ENCODE assay signal across 8 cellular contexts in the genomic region with DNA sequence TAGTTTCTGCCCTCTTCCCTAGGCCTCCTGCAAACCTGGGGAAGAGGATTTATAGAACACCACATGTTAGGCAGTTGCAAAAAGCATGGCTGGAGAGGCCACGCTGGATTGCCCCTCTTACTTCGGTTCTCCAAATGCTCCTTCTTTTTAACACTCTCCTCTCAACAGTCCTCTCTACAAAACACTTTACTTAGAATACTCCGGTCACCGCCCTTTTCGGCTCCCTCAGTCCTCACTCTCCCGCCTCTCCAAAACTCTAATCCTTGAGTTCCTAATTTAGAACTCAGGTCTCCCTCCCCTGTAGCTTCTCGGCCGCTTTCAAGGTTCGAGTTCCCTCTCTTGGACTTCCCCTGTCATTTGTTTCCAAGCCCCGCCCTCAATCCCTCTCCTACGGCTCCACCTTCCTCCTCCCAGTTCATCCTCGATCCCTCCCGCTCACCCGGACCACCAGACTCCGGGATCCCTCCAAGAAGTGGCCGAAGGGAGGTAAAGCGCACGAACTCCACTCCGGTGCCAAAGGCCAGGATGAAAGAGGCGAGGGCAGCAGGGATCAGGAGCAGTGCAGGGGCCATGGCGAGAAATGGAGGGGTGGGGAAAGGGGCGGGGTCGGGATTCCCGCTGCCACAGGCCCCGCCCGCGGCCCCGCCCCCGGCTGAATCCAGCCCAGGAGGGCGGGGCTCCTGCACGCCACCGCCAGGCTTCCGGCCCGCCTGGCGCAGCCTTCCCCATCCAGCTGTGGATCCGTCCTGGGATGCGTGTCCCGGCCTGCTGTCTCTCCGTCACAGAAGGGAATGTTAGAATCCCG. TPM values are rescaled to one million over a fixed set of nuclear protein-coding genes. Genes with fewer than 3 reads are reported as not detected.
A peak's percentile ranks its signal among the peaks of the same experiment; 100 is the strongest.
DNase-seq lines count a peak whose midpoint lies in the region; ATAC-seq and TF ChIP-seq lines count a peak whose summit lies in the region.

A gene with protein sequence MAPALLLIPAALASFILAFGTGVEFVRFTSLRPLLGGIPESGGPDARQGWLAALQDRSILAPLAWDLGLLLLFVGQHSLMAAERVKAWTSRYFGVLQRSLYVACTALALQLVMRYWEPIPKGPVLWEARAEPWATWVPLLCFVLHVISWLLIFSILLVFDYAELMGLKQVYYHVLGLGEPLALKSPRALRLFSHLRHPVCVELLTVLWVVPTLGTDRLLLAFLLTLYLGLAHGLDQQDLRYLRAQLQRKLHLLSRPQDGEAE (minus strand): TSS at position 582 of the 805 bp plus-strand sequence. CDS start 10 bp downstream, at position 572.

- peaks cover 44% of the 10 kb centered on the region for H3K36me3 Mint-ChIP-seq in dendritic cell treated with granulocyte-macrophage colony-stimulating factor and Interleukin-4, amounts not matched to agents 40 ng/mL and 50 ng/mL, for 4 days (ENCODE audit: low read depth)

- ATAC-seq in left lobe of liver (peak; percentile 78), GM19455 (IDR thresholded peaks at IDR 0.05; ENCODE audit: unreplicated experiment) (no peak)

- H3K9me3 Mint-ChIP-seq in dendritic cell treated with granulocyte-macrophage colony-stimulating factor and Interleukin-4, amounts not matched to agents 40 ng/mL and 50 ng/mL, for 4 days: no peaks in the 10 kb centered on the region

- TF ChIP-seq CTCF in GM10266 (IDR thresholded peaks at IDR 0.05; ENCODE audit: control insufficient read depth, insufficient read depth, low read depth, missing control alignments): no peak

- H3K27me3 Mint-ChIP-seq in dendritic cell treated with granulocyte-macrophage colony-stimulating factor and Interleukin-4, amounts not matched to agents 40 ng/mL and 50 ng/mL, for 4 days: no peaks in the 10 kb centered on the region

- peak within 1 kb of the TSS; percentile 91 for H3K27ac Mint-ChIP-seq in dendritic cell treated with granulocyte-macrophage colony-stimulating factor and Interleukin-4, amounts not matched to agents 40 ng/mL and 50 ng/mL, for 4 days

- DNase-seq in GM10266 (ENCODE audit: extremely low spot score) (peak; percentile 86), HK-2 (ENCODE audit: unreplicated experiment) (peak; percentile 85), NCI-H748 (lab: John Stamatoyannopoulos, UW; ENCODE audit: unreplicated experiment) (peak; percentile 89), left lobe of liver (ENCODE audit: low spot score) (peak; percentile 85)
- DNase-seq in activated CD4-positive, alpha-beta T cell treated with anti-CD3 and anti-CD28 coated beads, Interleukin-2, amount 50 U/mL, for 1 hour: peak; percentile 66
- DNase-seq in stimulated activated CD4-positive, alpha-beta T cell treated with anti-CD3 and anti-CD28 coated beads, Interleukin-1b, Interleukin-23, amount 100 ng/mL, for 48 hours: peak; percentile 66

- H3K4me1 Mint-ChIP-seq in dendritic cell treated with granulocyte-macrophage colony-stimulating factor and Interleukin-4, amounts not matched to agents 40 ng/mL and 50 ng/mL, for 4 days (ENCODE audit: low read depth): peaks cover 39% of the 10 kb centered on the region

- H3K4me3 Mint-ChIP-seq in dendritic cell treated with granulocyte-macrophage colony-stimulating factor and Interleukin-4, amounts not matched to agents 40 ng/mL and 50 ng/mL, for 4 days: peak within 1 kb of the TSS; percentile 93

- intact Hi-C loops in dendritic cell treated with granulocyte-macrophage colony-stimulating factor and Interleukin-4, amounts not matched to agents 40 ng/mL and 50 ng/mL, for 4 days (cut with micrococcal nuclease): no loop called here

RNA-seq across cellular contexts. Expression of the gene that starts here (rescaled TPM):
- 1.8 TPM for total RNA-seq in left lobe of liver
